ENCODE assay signal across 22 cellular contexts in genomic region chr5:173304591-173304988, GRCh38.
"Had no signal": no experiment of that assay in that cellular context is flagged by ENCODE, and none has a peak within 500 bp of the region (broad histone marks: within the 10 kb centered on the region; RNA-seq: fewer than 3 reads in every experiment).

No MANE protein-coding gene starts in this region.

- H3K4me1 ChIP-seq: parathyroid adenoma had no signal

- H3K4me3 Mint-ChIP-seq: activated CD4-positive, alpha-beta T cell treated with anti-CD3 and anti-CD28 coated beads, Interleukin-2, amount 10 ng/mL, durations not matched to agents 7 days and 5 days; activated CD8-positive, alpha-beta T cell treated with anti-CD3 and anti-CD28 coated beads, Interleukin-2, amount 10 ng/mL, durations not matched to agents 7 days and 5 days; activated naive CD4-positive, alpha-beta T cell treated with anti-CD3 and anti-CD28 coated beads for 36 hours; activated T-cell treated with anti-CD3 and anti-CD28 coated beads, Interleukin-2, amount 50 U/mL, for 24 hours; stimulated activated naive B cell treated with anti-CD40 and anti-IgM and Interleukin-4, amounts not matched to agents 10 μg/mL and 1 μg/mL and 100 μg/mL, for 72 hours had no signal

- H3K4me3 ChIP-seq: esophagus squamous epithelium, lung, thoracic aorta, upper lobe of left lung had no signal

- H3K36me3 ChIP-seq: brain microvascular endothelial cell, esophagus squamous epithelium, neutrophil, thoracic aorta, upper lobe of left lung had no signal

- H3K79me2 ChIP-seq: parathyroid adenoma had no signal

- ATAC-seq: activated CD4-positive, CD25-positive, alpha-beta regulatory T cell treated with anti-CD3 and anti-CD28 coated beads, Interleukin-2, amount 50 U/mL, for 24 hours; activated CD8-positive, alpha-beta T cell treated with anti-CD3 and anti-CD28 coated beads, Interleukin-2, amount 10 ng/mL, durations not matched to agents 7 days and 5 days; left lobe of liver; stimulated activated naive B cell treated with anti-CD40 and anti-IgM and Interleukin-4, amounts not matched to agents 10 μg/mL and 1 μg/mL and 100 μg/mL, for 72 hours had no signal

- FAIRE-seq: endothelial cell of umbilical vein, keratinocyte had no signal

- DNase-seq: activated CD4-positive, alpha-beta T cell treated with anti-CD3 and anti-CD28 coated beads, Interleukin-2, amount 10 ng/mL, durations not matched to agents 7 days and 5 days; activated CD8-positive, alpha-beta T cell treated with anti-CD3 and anti-CD28 coated beads, Interleukin-2, amount 10 ng/mL, durations not matched to agents 7 days and 5 days; activated naive CD4-positive, alpha-beta T cell treated with anti-CD3 and anti-CD28 coated beads for 36 hours; activated T-cell treated with anti-CD3 and anti-CD28 coated beads, Interleukin-2, amount 50 U/mL, for 24 hours; brain microvascular endothelial cell; cerebellar nuclear complex; dermis blood vessel endothelial cell; effector memory CD4-positive, alpha-beta T cell; esophagus squamous epithelium; hypothalamus; stimulated activated naive B cell treated with anti-CD40 and anti-IgM and Interleukin-4, amounts not matched to agents 10 μg/mL and 1 μg/mL and 100 μg/mL, for 72 hours; T1000; upper lobe of left lung had no signal

- H3K36me3 Mint-ChIP-seq: stimulated activated naive B cell treated with anti-CD40 and anti-IgM and Interleukin-4, amounts not matched to agents 10 μg/mL and 1 μg/mL and 100 μg/mL, for 72 hours had no signal

- H3K27ac ChIP-seq: brain microvascular endothelial cell, esophagus squamous epithelium, neutrophil, parathyroid adenoma, thoracic aorta, upper lobe of left lung had no signal

- H3K9me3 ChIP-seq: neutrophil, thoracic aorta had no signal

- H3K27ac Mint-ChIP-seq: activated CD4-positive, alpha-beta T cell treated with anti-CD3 and anti-CD28 coated beads, Interleukin-2, amount 10 ng/mL, durations not matched to agents 7 days and 5 days; activated CD8-positive, alpha-beta T cell treated with anti-CD3 and anti-CD28 coated beads, Interleukin-2, amount 10 ng/mL, durations not matched to agents 7 days and 5 days; activated naive CD4-positive, alpha-beta T cell treated with anti-CD3 and anti-CD28 coated beads for 36 hours; activated T-cell treated with anti-CD3 and anti-CD28 coated beads, Interleukin-2, amount 50 U/mL, for 24 hours; activated T-helper 2 cell treated with anti-CD3 and anti-CD28 coated beads, Interferon-gamma antibody, Interleukin-2, Interleukin-4, amounts not matched to agents 10 μg/mL and 5 μg/mL and 100 μg/mL, durations not matched to agents 14 hours and 24 hours and 36 hours; stimulated activated naive B cell treated with anti-CD40 and anti-IgM and Interleukin-4, amounts not matched to agents 10 μg/mL and 1 μg/mL and 100 μg/mL, for 72 hours had no signal

- H3K27me3 ChIP-seq: brain microvascular endothelial cell, upper lobe of left lung had no signal

- H3K4me1 Mint-ChIP-seq: activated CD4-positive, alpha-beta T cell treated with anti-CD3 and anti-CD28 coated beads, Interleukin-2, amount 10 ng/mL, durations not matched to agents 7 days and 5 days; stimulated activated naive B cell treated with anti-CD40 and anti-IgM and Interleukin-4, amounts not matched to agents 10 μg/mL and 1 μg/mL and 100 μg/mL, for 72 hours had no signal
